23 cellular contexts compared by ENCODE assay signal in genomic region chr6:41471064-41471895, GRCh38.
DNase-seq lines count a peak whose midpoint lies in the region; ATAC-seq, FAIRE-seq and TF ChIP-seq lines count a peak whose summit lies in the region.
"Had no signal": no experiment of that assay in that cellular context is flagged by ENCODE, and none has a peak within 500 bp of the region (broad histone marks: within the 10 kb centered on the region; RNA-seq: fewer than 3 reads in every experiment).

No MANE protein-coding gene starts in this region.

- H2AK5ac ChIP-seq in H1 (ENCODE audit: low read depth, low read length) (no peak overlapping the region; the same call in 1 of the 2 replicates), trophoblast cell (ENCODE audit: low read length) (peak overlapping the region; percentile 82)

- H3K56ac ChIP-seq in H1 (replicated peaks; ENCODE audit: insufficient read length, low read depth, low read length): no peak overlapping the region

- no peak for TF ChIP-seq EP300 in H1 (IDR thresholded peaks at IDR 0.05; ENCODE audit: borderline replicate concordance in 1 of 2, low read depth in 2 of 2, low read length in 2 of 2)

- H4K91ac ChIP-seq in H1 (replicated peaks; ENCODE audit: insufficient read length, low read length) (no peak overlapping the region), trophoblast cell (ENCODE audit: low read depth, low read length) (peak overlapping the region; percentile 59)

- 38% methylated on average over 13 of the region's 13 CpGs; no CpG with 5 or more reads in 1 of the 2 experiments for WGBS in H1 (ENCODE audit: extremely low coverage in 1 of 2, insufficient coverage in 1 of 2, insufficient read length in 1 of 2, insufficient replicate concordance in 2 of 2, low coverage in 1 of 2, low lambda C conversion rate in 2 of 2, missing lambda C conversion rate in 1 of 2), 2 experiments
- no CpG with 5 or more reads among the region's 13 CpGs for WGBS in trophoblast cell (ENCODE audit: extremely low coverage, insufficient coverage, insufficient read length)

- TF ChIP-seq RAD21 in H1 (IDR thresholded peaks at IDR 0.05 in 1 of 2, conservative IDR thresholded peaks at IDR 0.05 in 1 of 2; ENCODE audit: low read depth in 2 of 2, low read length in 2 of 2): no peak

- H3K79me2 ChIP-seq in H1 (ENCODE audit: control insufficient read depth in 1 of 2, insufficient read depth in 2 of 2, low read length in 2 of 2): no peaks in the 10 kb centered on the region
- no peaks in the 10 kb centered on the region for H3K79me2 ChIP-seq in trophoblast cell (ENCODE audit: control insufficient read depth, insufficient read depth, low read length, poor library complexity)

- ATAC-seq in HG03442 (IDR thresholded peaks at IDR 0.05; ENCODE audit: unreplicated experiment): no peak

- peaks cover 8% of the 10 kb centered on the region for H3K4me1 Mint-ChIP-seq in HFFc6 (ENCODE audit: low read depth)

- no peaks in the 10 kb centered on the region for H3K36me3 ChIP-seq in BLaER1 treated with 17β-estradiol and CSF1 and Interleukin-3, amounts not matched to agents 10 nM and 100 nM
- H3K36me3 ChIP-seq in HUES48 (ENCODE audit: control insufficient read depth, insufficient read depth, low read length) (no peaks in the 10 kb centered on the region), H1 (ENCODE audit: control insufficient read depth in 2 of 4, insufficient read depth in 4 of 4, low read length in 3 of 4) (no peaks in the 10 kb centered on the region), trophoblast cell (ENCODE audit: control insufficient read depth in 1 of 2, insufficient read depth in 2 of 2, low read length in 2 of 2) (no peaks in the 10 kb centered on the region)
- H3K36me3 ChIP-seq: heart right ventricle, SJCRH30 had no signal

- no peak overlapping the region for H3K4me3 ChIP-seq in BLaER1 treated with 17β-estradiol and CSF1 and Interleukin-3, amounts not matched to agents 10 nM and 100 nM
- H3K4me3 ChIP-seq in HUES48 (ENCODE audit: low read depth, low read length) (peak overlapping the region; percentile 55), H1 (ENCODE audit: extremely low read depth in 1 of 4, insufficient read depth in 2 of 4, low read depth in 3 of 4, low read length in 4 of 4) (peak overlapping the region; percentile 31 to 64 (median 43); a peak in 6 of 8 replicates), trophoblast cell (ENCODE audit: low read depth, low read length) (no peak overlapping the region)
- H3K4me3 ChIP-seq: SJCRH30 had no signal

- H2AFZ ChIP-seq in H1 (ENCODE audit: low read length) (no peak overlapping the region), trophoblast cell (ENCODE audit: insufficient read depth, low read length, poor library complexity) (peak overlapping the region; percentile 35)

- no peak overlapping the region for H3K4me3 Mint-ChIP-seq in HFFc6
- H3K4me3 Mint-ChIP-seq: activated CD8-positive, alpha-beta T cell treated with anti-CD3 and anti-CD28 coated beads, Interleukin-2, amount 10 ng/mL, durations not matched to agents 7 days and 5 days; activated T-cell treated with anti-CD3 and anti-CD28 coated beads, Interleukin-2, amount 50 U/mL, for 4 hours had no signal

- DNase-seq in H1 (ENCODE audit: low read depth in 1 of 2, low spot score in 2 of 2) (no peak), trophoblast cell (no peak), cortex of kidney (lab: John Stamatoyannopoulos, UW) (no peak), HFFc6 (no peak)
- DNase-seq in activated CD8-positive, alpha-beta memory T cell treated with anti-CD3 and anti-CD28 coated beads, Interleukin-2, amount 50 U/mL, for 48 hours: no peak
- DNase-seq: activated CD4-positive, CD25-positive, alpha-beta regulatory T cell; activated CD8-positive, alpha-beta T cell treated with anti-CD3 and anti-CD28 coated beads, Interleukin-2, amount 10 ng/mL, durations not matched to agents 7 days and 5 days; activated naive CD4-positive, alpha-beta T cell treated with anti-CD3 and anti-CD28 coated beads, Interleukin-2, amount 50 U/mL, for 16 hours; activated T-cell treated with anti-CD3 and anti-CD28 coated beads, Interleukin-2, amount 50 U/mL, for 4 hours; COR-L47; naive thymus-derived CD8-positive, alpha-beta T cell; NCI-H2029; NCI-H345; SJCRH30; stimulated activated CD4-positive, alpha-beta T cell treated with anti-CD3 and anti-CD28 coated beads, Interleukin-4, amount 100 ng/mL, for 24 hours had no signal

- no peaks in the 10 kb centered on the region for H3K36me3 Mint-ChIP-seq in HFFc6 (ENCODE audit: low read depth)
- H3K36me3 Mint-ChIP-seq: naive thymus-derived CD8-positive, alpha-beta T cell had no signal

- no peak overlapping the region for H3K23ac ChIP-seq in H1 (ENCODE audit: insufficient read length)
- no peak overlapping the region for H3K23ac ChIP-seq in trophoblast cell (ENCODE audit: low read length)

- H2BK120ac ChIP-seq in H1 (replicated peaks; ENCODE audit: low read depth, low read length) (no peak overlapping the region), trophoblast cell (ENCODE audit: insufficient read depth, low read length, poor library complexity) (peak overlapping the region; percentile 68)

- no peaks in the 10 kb centered on the region for H4K20me1 ChIP-seq in BLaER1 treated with 17β-estradiol and CSF1 and Interleukin-3, amounts not matched to agents 10 nM and 100 nM
- H4K20me1 ChIP-seq in H1 (replicated peaks in 1 of 2; ENCODE audit: control insufficient read depth in 1 of 2, insufficient read depth in 2 of 2, low read length in 2 of 2): no peaks in the 10 kb centered on the region

- H3K9me3 ChIP-seq in BLaER1 treated with 17β-estradiol and CSF1 and Interleukin-3, amounts not matched to agents 10 nM and 100 nM (replicated peaks in 1 of 11): no peaks in the 10 kb centered on the region
- H3K9me3 ChIP-seq in HUES48 (ENCODE audit: control insufficient read depth, insufficient read depth, low read length) (no peaks in the 10 kb centered on the region), H1 (ENCODE audit: insufficient read depth in 2 of 2, low read depth in 1 of 2, low read length in 1 of 2) (no peaks in the 10 kb centered on the region), trophoblast cell (ENCODE audit: insufficient read depth, low read depth, low read length) (no peaks in the 10 kb centered on the region)
- H3K9me3 ChIP-seq: heart right ventricle, SJCRH30 had no signal

- CTCF ChIA-PET in H1 (lab: Charles Lee; ENCODE audit: partially characterized antibody): interaction anchor here (0.6 to 3.5 kb wide), 14 partner anchors 10 to 212 kb away, joined by 3 to 13 read pairs (median 3); no protein-coding TSS in a partner anchor

- no peak overlapping the region for H4K5ac ChIP-seq in H1 (ENCODE audit: insufficient read length, low read depth, low read length)

- H4K12ac ChIP-seq in trophoblast cell (ENCODE audit: low read depth, low read length): peak overlapping the region; percentile 27

- H2BK15ac ChIP-seq in H1 (ENCODE audit: low read length): no peak overlapping the region

- no peaks in the 10 kb centered on the region for H3K9me3 Mint-ChIP-seq in HFFc6
- H3K9me3 Mint-ChIP-seq: activated T-cell treated with anti-CD3 and anti-CD28 coated beads, Interleukin-2, amount 50 U/mL, for 4 hours; naive thymus-derived CD8-positive, alpha-beta T cell had no signal

- no peak for FAIRE-seq in H1 (lab: Jason Lieb, UNC)
- FAIRE-seq: endometrium, H54, keratinocyte had no signal

- peaks cover 12 to 25% (median 16%) of the 10 kb centered on the region in 11 experiments for H3K27me3 ChIP-seq in BLaER1 treated with 17β-estradiol and CSF1 and Interleukin-3, amounts not matched to agents 10 nM and 100 nM
- H3K27me3 ChIP-seq in HUES48 (ENCODE audit: control insufficient read depth, insufficient read depth, low read length) (peaks cover 94% of the 10 kb centered on the region), H1 (replicated peaks in 1 of 4; ENCODE audit: control insufficient read depth in 3 of 4, extremely low read depth in 1 of 4, insufficient read depth in 3 of 4, low read length in 3 of 4) (peaks cover 15 to 62% (median 58%) of the 10 kb centered on the region in 4 experiments), trophoblast cell (ENCODE audit: insufficient read depth, low read length) (no peaks in the 10 kb centered on the region)
- H3K27me3 ChIP-seq: SJCRH30 had no signal

- TF ChIP-seq CTCF in H1 (IDR thresholded peaks at IDR 0.05; ENCODE audit: control extremely low read depth in 1 of 3, insufficient read depth in 1 of 3, low read depth in 1 of 3, low read length in 3 of 3) (no peak), HFFc6 (IDR thresholded peaks at IDR 0.05) (no peak)

- peak overlapping the region in 2 of 11 experiments; percentile 83 to 84; a peak in 3 of 22 replicates for H3K27ac ChIP-seq in BLaER1 treated with 17β-estradiol and CSF1 and Interleukin-3, amounts not matched to agents 10 nM and 100 nM
- H3K27ac ChIP-seq in HUES48 (ENCODE audit: low read depth, low read length): no peak overlapping the region
- no peak overlapping the region for H3K27ac ChIP-seq in H1 (ENCODE audit: low read depth, low read length)
- no peak overlapping the region for H3K27ac ChIP-seq in trophoblast cell (ENCODE audit: low read depth, low read length)
- H3K27ac ChIP-seq: heart right ventricle, KMS-11, SJCRH30 had no signal

- H2BK12ac ChIP-seq in H1 (ENCODE audit: low read depth, low read length) (peak overlapping the region; percentile 29; the same call in 1 of the 2 replicates), trophoblast cell (ENCODE audit: low read length) (peak overlapping the region; percentile 51)

- H3K18ac ChIP-seq in H1 (ENCODE audit: extremely low read depth, low read length) (peak overlapping the region; percentile 39; the same call in 1 of the 2 replicates), trophoblast cell (ENCODE audit: low read length) (peak overlapping the region; percentile 47)

- POLR2A ChIA-PET in H1 (lab: Charles Lee; ENCODE audit: partially characterized antibody): interaction anchor here (0.9 to 2.3 kb wide), 6 partner anchors 15 to 202 kb away, joined by 3 to 7 read pairs (median 4); no protein-coding TSS in a partner anchor

- H2BK5ac ChIP-seq in H1 (ENCODE audit: low read depth, low read length): no peak overlapping the region; the same call in 1 of the 2 replicates
- H2BK5ac ChIP-seq in trophoblast cell (ENCODE audit: low read depth, low read length, poor library complexity): peak overlapping the region; percentile 29

- no peaks in the 10 kb centered on the region for H3K79me1 ChIP-seq in H1 (ENCODE audit: low read depth, low read length)
- H3K79me1 ChIP-seq in trophoblast cell (ENCODE audit: low read length): peaks cover 10% of the 10 kb centered on the region

- peaks cover 15% of the 10 kb centered on the region; the same call in 1 of the 2 replicates for H3K23me2 ChIP-seq in H1 (ENCODE audit: low read depth, low read length)

- no peak for TF ChIP-seq POLR2A in H1 (IDR thresholded peaks at IDR 0.05; ENCODE audit: control extremely low read depth in 1 of 2, low read depth in 2 of 2, low read length in 2 of 2)

- H3K27ac Mint-ChIP-seq in HFFc6: no peak overlapping the region
- H3K27ac Mint-ChIP-seq: activated CD8-positive, alpha-beta T cell treated with anti-CD3 and anti-CD28 coated beads, Interleukin-2, amount 10 ng/mL, durations not matched to agents 7 days and 5 days; naive thymus-derived CD8-positive, alpha-beta T cell had no signal

- H4K8ac ChIP-seq in H1 (ENCODE audit: extremely low read depth, insufficient read depth, low read length) (no peak overlapping the region), trophoblast cell (ENCODE audit: low read depth, low read length) (peak overlapping the region; percentile 56)

- no peak overlapping the region for H3K9ac ChIP-seq in BLaER1 treated with 17β-estradiol and CSF1 and Interleukin-3, amounts not matched to agents 10 nM and 100 nM
- H3K9ac ChIP-seq in HUES48 (ENCODE audit: low read depth, low read length) (no peak overlapping the region), H1 (replicated peaks in 1 of 4; ENCODE audit: extremely low read depth in 1 of 4, low read depth in 3 of 4, low read length in 3 of 4) (no peak overlapping the region), trophoblast cell (ENCODE audit: low read length) (no peak overlapping the region)
- H3K9ac ChIP-seq: KMS-11 had no signal

- H3K4me1 ChIP-seq in BLaER1 treated with 17β-estradiol and CSF1 and Interleukin-3, amounts not matched to agents 10 nM and 100 nM: peaks cover 28 to 74% (median 60%) of the 10 kb centered on the region in 10 experiments
- H3K4me1 ChIP-seq in HUES48 (ENCODE audit: control insufficient read depth, insufficient read depth, low read length) (peaks cover 33% of the 10 kb centered on the region), H1 (replicated peaks in 1 of 4; ENCODE audit: control insufficient read depth in 3 of 4, insufficient read depth in 4 of 4, low read length in 3 of 4) (peaks cover 21 to 29% (median 23%) of the 10 kb centered on the region in 4 experiments), trophoblast cell (ENCODE audit: control insufficient read depth in 1 of 2, insufficient read depth in 2 of 2, low read length in 2 of 2) (peaks cover 18 to 25% of the 10 kb centered on the region in 2 experiments)
- H3K4me1 ChIP-seq: SJCRH30 had no signal

- no peak overlapping the region for H3K4ac ChIP-seq in H1 (replicated peaks; ENCODE audit: insufficient read length, low read depth, low read length)
- no peak overlapping the region for H3K4ac ChIP-seq in trophoblast cell (ENCODE audit: low read depth, low read length)

- no peak overlapping the region for H3K14ac ChIP-seq in H1 (ENCODE audit: insufficient read length)
- peak overlapping the region; percentile 35 for H3K14ac ChIP-seq in trophoblast cell (ENCODE audit: low read length)

- H3K4me2 ChIP-seq in BLaER1 treated with 17β-estradiol and CSF1 and Interleukin-3, amounts not matched to agents 10 nM and 100 nM: peak overlapping the region in 9 of 11 experiments; percentile 4 to 98 (median 91); a peak in 17 of 22 replicates
- H3K4me2 ChIP-seq in H1 (ENCODE audit: insufficient read depth in 1 of 2, low read depth in 2 of 2, low read length in 2 of 2): peak overlapping the region; percentile 86 to 95
- H3K4me2 ChIP-seq in trophoblast cell (ENCODE audit: low read length): no peak overlapping the region
- H3K4me2 ChIP-seq: KMS-11 had no signal

- peaks cover 32% of the 10 kb centered on the region for H3K27me3 Mint-ChIP-seq in HFFc6 (ENCODE audit: insufficient read depth)

- H2BK20ac ChIP-seq in H1 (ENCODE audit: low read length): 0 out of 2 replicates have a peak overlapping the region, but pooled peaks have one; percentile 51

Comparison
In these comparisons a context has a peak if more than half of its experiments do, and no peak if none do; other contexts are left out.
1. H3K4me3 ChIP-seq: peak in HUES48 (single experiment) and H1 (4 of 4); none in BLaER1 treated with 17β-estradiol and CSF1 and Interleukin-3, amounts not matched to agents 10 nM and 100 nM (0 of 10) and trophoblast cell (single experiment).